ENCODE assay signal across 26 cellular contexts in the genomic region with DNA sequence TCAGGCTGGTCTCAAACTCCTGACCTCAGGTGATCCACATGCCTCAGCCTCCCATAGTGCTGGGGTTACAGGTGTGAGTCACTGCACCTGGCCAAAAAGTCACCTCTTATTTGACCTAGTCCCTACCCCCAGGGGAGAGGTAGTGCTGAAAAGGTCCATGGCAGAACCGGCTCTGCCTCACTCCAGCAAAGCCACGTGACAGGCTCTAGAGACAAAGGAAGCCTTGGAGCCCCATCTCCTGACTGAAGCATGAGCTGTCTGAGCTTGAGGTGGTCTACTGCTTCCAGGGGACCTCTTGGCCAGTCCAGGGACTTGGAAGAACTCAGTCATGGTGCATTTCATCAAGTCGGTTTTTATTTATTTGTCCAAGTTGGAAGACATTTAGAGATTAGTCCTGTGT. TPM values are rescaled to one million over a fixed set of nuclear protein-coding genes. Genes with fewer than 3 reads are reported as not detected.
DNase-seq lines count a peak whose midpoint lies in the region; ATAC-seq, FAIRE-seq and TF ChIP-seq lines count a peak whose summit lies in the region.
"Had no signal": no experiment of that assay in that cellular context is flagged by ENCODE, and none has a peak within 500 bp of the region (broad histone marks: within the 10 kb centered on the region; RNA-seq: fewer than 3 reads in every experiment).

No MANE protein-coding gene starts in this region.

- no peaks in the 10 kb centered on the region for H3K79me2 ChIP-seq in K562 (ENCODE audit: control insufficient read depth, insufficient read depth, low read length)

- no peak overlapping the region for H3K27ac ChIP-seq in K562 (ENCODE audit: extremely low read depth, low read depth, low read length)
- H3K27ac ChIP-seq: BLaER1 had no signal

- intact Hi-C loops in K562 (cut with micrococcal nuclease), result no loop called here
- intact Hi-C loops in lower leg skin (cut with DNase I; ENCODE audit: low total_unique reads), result no loop called here

- no peaks in the 10 kb centered on the region for H3K4me1 ChIP-seq in K562 (replicated peaks in 1 of 2; ENCODE audit: control insufficient read depth in 2 of 2, insufficient read depth in 2 of 2, low read length in 2 of 2)
- H3K4me1 ChIP-seq: BE2C, BLaER1 had no signal

- FAIRE-seq in K562 (lab: Jason Lieb, UNC), result no peak
- FAIRE-seq: A204.1, GM12878, GM12892, GM18507 had no signal

- H3K9me1 ChIP-seq in K562 (ENCODE audit: control insufficient read depth, insufficient read depth, low read length), result no peaks in the 10 kb centered on the region

- peaks cover 4% of the 10 kb centered on the region in 2 experiments; a peak in 3 of 5 replicates for H3K27me3 ChIP-seq in K562 (ENCODE audit: control insufficient read depth in 2 of 2, insufficient read depth in 2 of 2, low read length in 2 of 2)
- H3K27me3 ChIP-seq: BE2C, BLaER1 had no signal

- peak in 1 of 4 experiments; percentile 2 for DNase-seq in K562 (ENCODE audit: extremely low read depth in 1 of 4, low spot score in 3 of 4)
- no peak for DNase-seq in Kasumi-1 (lab: John Stamatoyannopoulos, UW)
- DNase-seq in lower leg skin (ENCODE audit: low spot score in 2 of 2), result no peak
- no peak for DNase-seq in stimulated activated CD4-positive, alpha-beta T cell treated with anti-CD3 and anti-CD28 coated beads, Interleukin-4, amount 100 ng/mL, for 1 hour
- DNase-seq: 8988T; ACHN; BE2C; C1 segment of cervical spinal cord; CD4-positive, alpha-beta memory T cell; CD4-positive, CD25-positive, alpha-beta regulatory T cell; CD8-positive, alpha-beta memory T cell; COR-L47; DMS 273 treated with DMSO at 0.1 percent for 48 hours; DMS153; DMS53; DMS79; DND-41; EL; GDM1 had no signal

- peak in 1 of 3 experiments; percentile 26; a peak in 2 of 6 replicates for TF ChIP-seq CTCF in K562 (IDR thresholded peaks at IDR 0.05 in 2 of 3, conservative IDR thresholded peaks at IDR 0.05 in 1 of 3; ENCODE audit: insufficient read depth in 2 of 3, low read depth in 1 of 3, low read length in 3 of 3)
- TF ChIP-seq CTCF in lower leg skin (IDR thresholded peaks at IDR 0.05), result no peak

- no TSS peak for BruUV-seq in K562 (replicated peaks; lab: Mats Ljungman, UMichigan)

- H3K36me3 ChIP-seq in K562 (ENCODE audit: control insufficient read depth, insufficient read depth, low read length), result no peaks in the 10 kb centered on the region
- H3K36me3 ChIP-seq: BE2C, BLaER1 had no signal

- H3K4me3 ChIP-seq in K562 (no peak overlapping the region), lower leg skin (ENCODE audit: low read depth, poor library complexity, severe bottlenecking) (no peak overlapping the region)
- H3K4me3 ChIP-seq: BLaER1, GM12878 had no signal

- H3K4me2 ChIP-seq in K562 (ENCODE audit: insufficient read depth, low read length), result no peak overlapping the region
- H3K4me2 ChIP-seq: BLaER1 had no signal

- in situ Hi-C loops in K562 (cut with MboI), result no loop called here

- no peak for TF ChIP-seq EP300 in Ishikawa (IDR thresholded peaks at IDR 0.05; ENCODE audit: borderline replicate concordance)
- TF ChIP-seq EP300 in K562 (IDR thresholded peaks at IDR 0.05; ENCODE audit: low read length), result no peak

- CTCF ChIA-PET in K562 (lab: Yijun Ruan, JAX; ENCODE audit: low intra/inter-chr PET ratio), result no interaction called here

- POLR2A ChIA-PET in K562 (lab: Yijun Ruan, JAX), result interaction anchor here (0.7 kb wide), 1 partner anchor 315 kb away, joined by 3 read pairs; no protein-coding TSS in a partner anchor

- WGBS in K562 (ENCODE audit: insufficient coverage, low coverage, missing lambda C conversion rate), result 0% methylated on average over 3 of the region's 3 CpGs
- WGBS in lower leg skin, 2 donors, result 70 to 75% methylated on average over 3 of the region's 3 CpGs

- TF ChIP-seq POLR2A in K562 (conservative IDR thresholded peaks at IDR 0.05), result no peak
- no peak for TF ChIP-seq POLR2A in lower leg skin (IDR thresholded peaks at IDR 0.05)

- TF ChIP-seq RAD21 in Ishikawa (IDR thresholded peaks at IDR 0.05; ENCODE audit: low read depth) (no peak), K562 (CRISPR knock-in tag; conservative IDR thresholded peaks at IDR 0.05 in 1 of 2, IDR thresholded peaks at IDR 0.05 in 1 of 2) (peak in 1 of 2 experiments; percentile 22; a peak in 2 of 4 replicates)

- H2AFZ ChIP-seq in K562 (ENCODE audit: low read depth, low read length), result no peak overlapping the region

- no peak overlapping the region for H3K9ac ChIP-seq in K562 (ENCODE audit: insufficient read depth in 1 of 2, low read depth in 2 of 2, low read length in 2 of 2)
- H3K9ac ChIP-seq: BLaER1 had no signal

- H4K20me1 ChIP-seq in K562 (replicated peaks; ENCODE audit: control insufficient read depth, insufficient read depth, low read length), result no peaks in the 10 kb centered on the region
- H4K20me1 ChIP-seq: BLaER1 had no signal

- ATAC-seq in K562, result peak; percentile 65
- ATAC-seq: GM12878 had no signal

- H3K9me3 ChIP-seq in K562 (replicated peaks; ENCODE audit: control insufficient read depth, insufficient read depth, low read depth, low read length), result 0 out of 2 replicates have a peak, but pooled peaks cover 2% of the 10 kb centered on the region
- H3K9me3 ChIP-seq: BE2C had no signal

TF ChIP-seq in Ishikawa, 13 proteins besides CTCF, POLR2A, EP300 and RAD21 (continues in another document):
- no peak for TF ChIP-seq YY1 (IDR thresholded peaks at IDR 0.05; ENCODE audit: low read depth)
- no peak for TF ChIP-seq EGR1 (IDR thresholded peaks at IDR 0.05)
- TF ChIP-seq ZBTB7A (IDR thresholded peaks at IDR 0.05; ENCODE audit: low read depth), result no peak
- TF ChIP-seq, protein P1, sequence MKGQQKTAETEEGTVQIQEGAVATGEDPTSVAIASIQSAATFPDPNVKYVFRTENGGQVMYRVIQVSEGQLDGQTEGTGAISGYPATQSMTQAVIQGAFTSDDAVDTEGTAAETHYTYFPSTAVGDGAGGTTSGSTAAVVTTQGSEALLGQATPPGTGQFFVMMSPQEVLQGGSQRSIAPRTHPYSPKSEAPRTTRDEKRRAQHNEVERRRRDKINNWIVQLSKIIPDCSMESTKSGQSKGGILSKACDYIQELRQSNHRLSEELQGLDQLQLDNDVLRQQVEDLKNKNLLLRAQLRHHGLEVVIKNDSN (IDR thresholded peaks at IDR 0.05), result peak; percentile 11; the same call in 1 of the 2 replicates

TF ChIP-seq in K562, 482 proteins besides CTCF, POLR2A, EP300 and RAD21:
- TF ChIP-seq, protein P1 (CRISPR knock-in tag; IDR thresholded peaks at IDR 0.05), result peak; percentile 67
- TF ChIP-seq SRSF3 (IDR thresholded peaks at IDR 0.05; ENCODE audit: insufficient read depth, low read length) (no peak), USF2 (CRISPR knock-in tag; IDR thresholded peaks at IDR 0.05) (peak; percentile 70), RBM14 (IDR thresholded peaks at IDR 0.05; ENCODE audit: borderline replicate concordance, insufficient read depth, low read depth, low read length) (no peak), RAD51 (IDR thresholded peaks at IDR 0.05; ENCODE audit: borderline replicate concordance, low read depth) (peak; percentile 27; the same call in 1 of the 2 replicates)
- TF ChIP-seq, protein P2, sequence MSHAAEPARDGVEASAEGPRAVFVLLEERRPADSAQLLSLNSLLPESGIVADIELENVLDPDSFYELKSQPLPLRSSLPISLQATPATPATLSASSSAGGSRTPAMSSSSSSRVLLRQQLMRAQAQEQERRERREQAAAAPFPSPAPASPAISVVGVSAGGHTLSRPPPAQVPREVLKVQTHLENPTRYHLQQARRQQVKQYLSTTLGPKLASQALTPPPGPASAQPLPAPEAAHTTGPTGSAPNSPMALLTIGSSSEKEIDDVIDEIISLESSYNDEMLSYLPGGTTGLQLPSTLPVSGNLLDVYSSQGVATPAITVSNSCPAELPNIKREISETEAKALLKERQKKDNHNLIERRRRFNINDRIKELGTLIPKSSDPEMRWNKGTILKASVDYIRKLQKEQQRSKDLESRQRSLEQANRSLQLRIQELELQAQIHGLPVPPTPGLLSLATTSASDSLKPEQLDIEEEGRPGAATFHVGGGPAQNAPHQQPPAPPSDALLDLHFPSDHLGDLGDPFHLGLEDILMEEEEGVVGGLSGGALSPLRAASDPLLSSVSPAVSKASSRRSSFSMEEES (CRISPR knock-in tag; IDR thresholded peaks at IDR 0.05), result peak; percentile 24; the same call in 1 of the 2 replicates
TF ChIP-seq in K562: peak in this region for 4.

RNA-seq across cellular contexts. Expression of gene ZNF518B, which starts 52.5 kb away (rescaled TPM):
- 40.6 and 103 TPM in 2 replicates for total RNA-seq in K562 (2011; cell fraction: chromatin; rRNA removed; ENCODE audit: low replicate concordance)
- 31.4 and 40.7 TPM in 2 replicates for total RNA-seq in K562 (2011; cell fraction: nucleolus; rRNA removed)
- total RNA-seq in K562 (2011; cell fraction: nucleoplasm; rRNA removed), result 63.0 and 83.7 TPM in 2 replicates
- total RNA-seq in K562 (2014; rRNA removed) (35.1 and 37.5 TPM in 2 replicates), K562 (2014; rRNA removed; fragmentation: Illumina TruSeq; extraction: Trizol) (47.4 and 51.9 TPM in 2 replicates), K562 (2015; rRNA removed; fragmentation: Illumina TruSeq; extraction: Trizol) (44.0 and 48.9 TPM in 2 replicates), K562 (2021) (38.1 and 38.4 TPM in 2 replicates), lower leg skin (10 to 100 TPM in 3 of 4 donors, 1 to 10 TPM in 1; 9.8 to 55.6 (median 26.4) TPM)
- polyA plus RNA-seq in K562 (2011; rRNA removed) (29.4 and 48.1 TPM in 2 replicates), K562 (2014; fragmentation: Illumina TruSeq; extraction: Trizol) (24.6 and 28.8 TPM in 2 replicates), K562 (2014; fragmentation: Nextera tagmentation; extraction: Ambion mirVana) (10 to 100 TPM; 13.1 TPM), K562 (2014; rRNA removed) (19.3 and 19.8 TPM in 2 replicates)
- 12.8 and 16.8 TPM in 2 replicates for polyA plus RNA-seq in K562 (2011; cell fraction: cytosol; rRNA removed)
- polyA plus RNA-seq in K562 (2011; cell fraction: nucleus; rRNA removed), result 31.7 and 31.8 TPM in 2 replicates
- 16.6 and 17.1 TPM in 2 replicates for polyA plus RNA-seq in K562 (2012)
- polyA minus RNA-seq in K562 (2011; rRNA and poly(A)+ RNA removed), result 113 and 141 TPM in 2 replicates
- 38.1 and 55.9 TPM in 2 replicates for polyA minus RNA-seq in K562 (2011; cell fraction: cytosol; rRNA and poly(A)+ RNA removed)
- 84.6 and 128 TPM in 2 replicates for polyA minus RNA-seq in K562 (2011; cell fraction: nucleus; rRNA and poly(A)+ RNA removed)
- total RNA-seq: A673 had no signal
